ENCODE assay signal across 18 cellular contexts in the genomic region with DNA sequence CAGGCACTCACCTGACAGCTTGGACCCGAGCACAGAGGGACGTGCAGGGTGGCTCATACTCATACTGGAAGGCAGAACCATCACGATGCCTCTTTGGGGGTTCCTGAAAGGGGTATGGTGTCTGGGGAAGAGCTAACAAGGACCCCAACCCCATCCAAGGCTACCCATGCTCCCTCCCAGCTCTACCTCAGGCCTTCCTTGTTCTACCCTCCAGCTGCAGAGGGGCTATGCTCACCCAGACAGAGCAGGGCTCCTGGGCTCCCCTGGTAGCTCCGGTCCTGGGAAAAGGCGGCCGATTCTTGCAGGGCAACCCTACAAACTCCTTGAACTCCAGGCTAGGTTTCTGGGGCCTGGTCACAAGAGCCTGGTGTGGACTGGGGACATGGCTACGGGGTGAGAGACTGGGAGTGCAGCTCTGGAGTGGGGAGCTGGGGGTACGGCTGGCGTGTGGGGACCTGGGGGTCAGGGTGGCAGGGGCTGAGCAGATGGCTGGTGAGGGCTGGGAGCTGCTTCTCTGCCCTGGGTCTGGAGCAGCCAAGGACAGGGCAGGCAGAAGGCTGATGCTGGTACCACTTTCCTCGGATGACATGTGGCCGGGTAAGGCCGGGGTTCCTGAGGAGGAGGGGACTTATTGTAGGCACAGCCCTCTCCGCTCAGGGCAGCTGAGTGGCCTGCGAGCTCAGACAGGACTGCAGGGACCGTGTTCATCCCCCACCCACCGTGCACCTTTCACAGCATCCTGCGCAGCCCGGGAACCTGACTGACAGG. TPM values are rescaled to one million over a fixed set of nuclear protein-coding genes. Genes with fewer than 3 reads are reported as not detected.
DNase-seq lines count a peak whose midpoint lies in the region; ATAC-seq and TF ChIP-seq lines count a peak whose summit lies in the region.
"Had no signal": no experiment of that assay in that cellular context is flagged by ENCODE, and none has a peak within 500 bp of the region (broad histone marks: within the 10 kb centered on the region; RNA-seq: fewer than 3 reads in every experiment).

No MANE protein-coding gene starts in this region.

- H3K4me3 ChIP-seq in right cardiac atrium (ENCODE audit: low read length) (no peak overlapping the region), heart right ventricle (no peak overlapping the region), brain microvascular endothelial cell (ENCODE audit: low read depth, low read length) (no peak overlapping the region)

- H3K9me3 Mint-ChIP-seq in T-cell (no peaks in the 10 kb centered on the region), memory B cell (no peaks in the 10 kb centered on the region), CD14-positive monocyte (no peaks in the 10 kb centered on the region)
- H3K9me3 Mint-ChIP-seq: IgD-negative memory B cell had no signal

- TF ChIP-seq CTCF in heart right ventricle (IDR thresholded peaks at IDR 0.05) (no peak), CD14-positive monocyte (IDR thresholded peaks at IDR 0.05) (no peak), brain microvascular endothelial cell (IDR thresholded peaks at IDR 0.05; ENCODE audit: low read depth, low read length, missing control alignments) (no peak)

- H3K27me3 Mint-ChIP-seq in T-cell (no peaks in the 10 kb centered on the region), memory B cell (no peaks in the 10 kb centered on the region), CD14-positive monocyte (ENCODE audit: low read depth in 3 of 3) (peaks cover 8 to 11% (median 11%) of the 10 kb centered on the region in 3 donors)
- H3K27me3 Mint-ChIP-seq: IgD-negative memory B cell had no signal

- H3K9me3 ChIP-seq in right cardiac atrium (ENCODE audit: control insufficient read depth, low read length) (no peaks in the 10 kb centered on the region), heart right ventricle (no peaks in the 10 kb centered on the region)
- H3K9me3 ChIP-seq: tibial artery had no signal

- POLR2A ChIA-PET in T-cell (lab: Charles Lee): interaction anchor here in 1 of 2 donors (0.6 kb wide), 2 partner anchors 70 to 134 kb away, joined by 3 to 7 read pairs; no protein-coding TSS in a partner anchor

- H3K4me1 ChIP-seq in right cardiac atrium (ENCODE audit: control insufficient read depth, insufficient read depth, low read length): peaks cover 2% of the 10 kb centered on the region
- H3K4me1 ChIP-seq in heart right ventricle: peaks cover 14 to 35% (median 27%) of the 10 kb centered on the region in 9 donors

- DNase-seq in right cardiac atrium (peak in 2 of 3 donors; percentile 49 to 53), heart right ventricle (no peak), T-cell (no peak), memory B cell (ENCODE audit: low spot score in 2 of 2) (no peak), CD14-positive monocyte (ENCODE audit: low spot score) (no peak), brain microvascular endothelial cell (no peak), OCI-M1 (lab: John Stamatoyannopoulos, UW) (no peak)
- DNase-seq: cortex of kidney; DMS53; foreskin fibroblast; GOT3; midbrain; NCI-H1092; NCI-H526; stimulated activated CD4-positive, alpha-beta T cell treated with anti-CD3 and anti-CD28 coated beads, Interleukin-2, amount 100 ng/mL, for 48 hours; T1000; tibial artery had no signal

- 93% methylated on average over 18 of the region's 18 CpGs for WGBS in right cardiac atrium
- WGBS in heart right ventricle, 2 donors: 94 to 95% methylated on average over 18 of the region's 18 CpGs

- CTCF ChIA-PET in T-cell (lab: Charles Lee): interaction anchor here in 1 of 2 donors (0.6 kb wide), 1 partner anchor 44 kb away, joined by 3 read pairs; no protein-coding TSS in a partner anchor

- H3K36me3 Mint-ChIP-seq in T-cell (peaks cover 13% of the 10 kb centered on the region), memory B cell (peaks cover 12% of the 10 kb centered on the region), CD14-positive monocyte (peaks cover 8 to 18% of the 10 kb centered on the region in 2 donors)

- H3K4me1 Mint-ChIP-seq in T-cell: peaks cover 13 to 36% (median 27%) of the 10 kb centered on the region in 3 donors
- peaks cover 20% of the 10 kb centered on the region for H3K4me1 Mint-ChIP-seq in memory B cell
- H3K4me1 Mint-ChIP-seq in CD14-positive monocyte: peaks cover 21% of the 10 kb centered on the region

- peaks cover 0 to 24% (median 0%) of the 10 kb centered on the region in 9 donors for H3K36me3 ChIP-seq in heart right ventricle
- no peaks in the 10 kb centered on the region for H3K36me3 ChIP-seq in brain microvascular endothelial cell (replicated peaks)

- H3K27ac Mint-ChIP-seq in T-cell: peak overlapping the region in 1 of 2 donors; percentile 43
- no peak overlapping the region for H3K27ac Mint-ChIP-seq in memory B cell
- H3K27ac Mint-ChIP-seq in CD14-positive monocyte: peak overlapping the region in 1 of 7 donors; percentile 66

- H3K27me3 ChIP-seq in right cardiac atrium (ENCODE audit: control insufficient read depth, insufficient read depth) (no peaks in the 10 kb centered on the region), heart right ventricle (peaks cover 0 to 32% (median 26%) of the 10 kb centered on the region in 7 donors), brain microvascular endothelial cell (replicated peaks) (no peaks in the 10 kb centered on the region)

- ATAC-seq in right cardiac atrium (no peak), heart right ventricle (no peak), T-cell (replicated peaks in 1 of 4) (no peak), memory B cell (ENCODE audit: low read depth) (no peak)

- in situ Hi-C loops in brain microvascular endothelial cell (cut with HindIII; ENCODE audit: low pct_ligation_motif_present, low sequenced_read_pairs): no loop called here

- H3K4me3 Mint-ChIP-seq in T-cell (peak overlapping the region in 2 of 3 donors; percentile 89 to 93), memory B cell (peak overlapping the region; percentile 46), CD14-positive monocyte (no peak overlapping the region)

- H3K27ac ChIP-seq in right cardiac atrium (ENCODE audit: low read length): no peak overlapping the region
- no peak overlapping the region for H3K27ac ChIP-seq in heart right ventricle
- no peak overlapping the region for H3K27ac ChIP-seq in brain microvascular endothelial cell
- H3K27ac ChIP-seq: tibial artery had no signal

- intact Hi-C loops in right cardiac atrium (cut with DNase I) (no loop called here), heart right ventricle (cut with DNase I) (loop anchor here in 1 of 10 donors (10.0 kb wide), 1 partner anchor 93 kb away; a partner anchor contains a TSS), CD14-positive monocyte (cut with micrococcal nuclease) (loop anchor here in 1 of 2 donors (5.0 kb wide), 1 partner anchor 111 kb away; no protein-coding TSS in a partner anchor)

RNA-seq across cellular contexts. Expression of a gene that starts 2.1 kb away (rescaled TPM):
- total RNA-seq in right cardiac atrium (10 to 100 TPM in 2 of 4 donors, 1 to 10 TPM in 2; 7.9 to 10.9 (median 9.4) TPM), heart right ventricle (10 to 100 TPM in 1 of 10 donors, 1 to 10 TPM in 9; 6.9 to 11.3 (median 8.6) TPM), T-cell (10 to 100 TPM; 24.5 to 62.6 (median 53.6) TPM)
- polyA plus RNA-seq in right cardiac atrium (9.9 TPM), heart right ventricle (10 to 100 TPM in 1 of 2 donors, 1 to 10 TPM in 1; 7.7 to 15.0 TPM), CD14-positive monocyte (10 to 100 TPM; 11.8 to 14.9 TPM)

RNA-seq across cellular contexts. Expression of a gene that starts 2.8 kb away (rescaled TPM):
- 1 to 10 TPM; 3.4 to 3.5 (median 3.5) TPM for total RNA-seq in right cardiac atrium
- 3.1 TPM for polyA plus RNA-seq in right cardiac atrium
- 1 to 10 TPM; 1.7 to 5.9 (median 2.2) TPM for total RNA-seq in heart right ventricle
- polyA plus RNA-seq in heart right ventricle: 1 to 10 TPM; 2.7 to 5.8 TPM
- 10 to 100 TPM in 1 of 5 donors, 1 to 10 TPM in 4; 2.9 to 10.6 (median 7.6) TPM for total RNA-seq in T-cell
- polyA plus RNA-seq in CD14-positive monocyte: 1 to 10 TPM; 6.1 to 6.9 TPM

RNA-seq across cellular contexts. Expression of a gene that starts 8.6 kb away (rescaled TPM):
- total RNA-seq in right cardiac atrium (10 to 100 TPM in 2 of 4 donors, 1 to 10 TPM in 2; 8.6 to 11.1 (median 9.5) TPM), heart right ventricle (10 to 100 TPM in 1 of 10 donors, 1 to 10 TPM in 9; 3.6 to 12.7 (median 8.4) TPM), T-cell (10 to 100 TPM in 3 of 5 donors, 1 to 10 TPM in 2; 4.2 to 12.1 (median 10.1) TPM)
- polyA plus RNA-seq in right cardiac atrium (12.9 TPM), heart right ventricle (10 to 100 TPM; 24.5 to 30.9 TPM), CD14-positive monocyte (1 to 10 TPM in 1 of 2 donors, under 1 TPM in 1; 0.92 to 3.2 TPM)

RNA-seq across cellular contexts. Expression of a gene that starts 8.7 kb away (rescaled TPM):
- 1 to 10 TPM; 3.9 to 6.2 (median 4.9) TPM for total RNA-seq in right cardiac atrium
- 6.0 TPM for polyA plus RNA-seq in right cardiac atrium
- 1 to 10 TPM; 2.8 to 5.6 (median 4.3) TPM for total RNA-seq in heart right ventricle
- 1 to 10 TPM; 2.6 to 3.7 TPM for polyA plus RNA-seq in heart right ventricle
- 1 to 10 TPM; 1.9 to 6.7 (median 5.4) TPM for total RNA-seq in T-cell
- 1 to 10 TPM; 4.1 to 4.6 TPM for polyA plus RNA-seq in CD14-positive monocyte

RNA-seq across cellular contexts. Expression of a gene that starts 13.0 kb away (rescaled TPM):
- total RNA-seq in right cardiac atrium (1 to 10 TPM in 2 of 4 donors, under 1 TPM in 2; 0.65 to 1.2 (median 1.0) TPM), heart right ventricle (1 to 10 TPM in 3 of 10 donors, under 1 TPM in 6, not detected in 1; 0.27 to 2.7 (median 0.60) TPM), T-cell (100 to 1,000 TPM; 150 to 271 (median 243) TPM)
- polyA plus RNA-seq in right cardiac atrium (0.66 TPM), heart right ventricle (1 to 10 TPM in 1 of 2 donors, under 1 TPM in 1; 0.16 to 1.2 TPM), CD14-positive monocyte (under 1 TPM in 1 of 2 donors, not detected in 1; 0.30 TPM)

Comparison
In these comparisons a context has a peak if more than half of its experiments do, and no peak if none do; other contexts are left out.
1. DNase-seq: peak in right cardiac atrium (2 of 3); none in heart right ventricle (0 of 2), T-cell (0 of 34), memory B cell (0 of 2), CD14-positive monocyte (single experiment), brain microvascular endothelial cell (single experiment) and OCI-M1 (single experiment).
2. H3K4me3 Mint-ChIP-seq: peak in T-cell (2 of 3) and memory B cell (single experiment); none in CD14-positive monocyte (0 of 2).